In the genomic region with DNA sequence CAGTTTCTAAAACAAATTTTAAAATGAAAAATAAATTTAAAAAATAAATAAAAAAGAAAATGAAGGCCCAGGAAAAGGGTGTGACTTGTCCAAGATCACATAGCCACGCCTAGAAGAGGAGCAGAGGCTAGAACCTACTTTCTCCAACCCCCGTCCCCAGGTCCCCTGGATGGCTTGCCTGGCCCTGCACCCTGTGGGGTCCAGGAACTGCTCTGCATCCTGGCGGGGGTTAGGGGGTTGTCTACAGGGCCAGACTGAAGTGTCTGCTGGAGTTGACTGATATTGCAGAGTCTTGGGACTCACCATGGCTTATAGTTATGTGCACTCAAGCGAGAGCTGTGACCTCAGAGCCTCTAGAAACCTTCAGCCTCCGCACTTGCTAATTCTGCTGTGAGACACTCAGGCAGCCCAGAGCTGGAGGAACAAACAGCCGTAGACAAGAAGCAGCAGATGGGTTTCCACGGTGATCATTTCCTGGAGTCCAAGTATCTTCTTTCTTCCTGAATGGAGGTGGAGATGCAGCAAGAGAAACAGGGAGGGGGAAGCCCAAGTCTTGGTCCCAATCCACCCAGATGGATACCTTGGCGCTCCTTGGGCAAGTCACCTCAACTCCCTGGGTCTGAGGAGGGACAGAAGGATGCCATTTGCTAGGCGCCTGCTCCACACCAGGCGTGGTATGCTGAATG, we compare ENCODE assay signal across 16 cellular contexts. TPM values are rescaled to one million over a fixed set of nuclear protein-coding genes. Genes with fewer than 3 reads are reported as not detected.
DNase-seq lines count a peak whose midpoint lies in the region; ATAC-seq and TF ChIP-seq lines count a peak whose summit lies in the region.
"Had no signal": no experiment of that assay in that cellular context is flagged by ENCODE, and none has a peak within 500 bp of the region (broad histone marks: within the 10 kb centered on the region; RNA-seq: fewer than 3 reads in every experiment).

No MANE protein-coding gene starts in this region.

- TF ChIP-seq POLR2A in erythroblast (IDR thresholded peaks at IDR 0.05; ENCODE audit: low read length) = no peak

- H3K4me3 Mint-ChIP-seq in activated T-cell treated with anti-CD3 and anti-CD28 coated beads, Interleukin-2, amount 50 U/mL, for 4 hours = no peak overlapping the region
- H3K4me3 Mint-ChIP-seq: memory B cell had no signal

- H3K27me3 ChIP-seq in hepatocyte = no peaks in the 10 kb centered on the region

- no peaks in the 10 kb centered on the region for H4K20me1 ChIP-seq in hepatocyte (ENCODE audit: insufficient read depth, poor library complexity, severe bottlenecking)

- H3K9me3 Mint-ChIP-seq in activated T-cell treated with anti-CD3 and anti-CD28 coated beads, Interleukin-2, amount 50 U/mL, for 4 hours = no peaks in the 10 kb centered on the region
- H3K9me3 Mint-ChIP-seq: memory B cell had no signal

- no peaks in the 10 kb centered on the region for H3K36me3 ChIP-seq in hepatocyte (replicated peaks; ENCODE audit: insufficient read depth, low read depth)
- H3K36me3 ChIP-seq: prostate gland had no signal

- H3K4me1 ChIP-seq in hepatocyte (ENCODE audit: insufficient read depth) = no peaks in the 10 kb centered on the region
- H3K4me1 ChIP-seq: prostate gland had no signal

- ATAC-seq in SK-N-SH treated with all-trans-retinoic acid at 6 μM for 48 hours = peak; percentile 60
- ATAC-seq in activated T-cell treated with anti-CD3 and anti-CD28 coated beads, Interleukin-2, amount 50 U/mL, for 4 hours = no peak

- DNase-seq in DMS 273 treated with DMSO at 0.1 percent for 48 hours (lab: John Stamatoyannopoulos, UW) (peak; percentile 46), KBM-7 (peak; percentile 64), middle frontal gyrus (ENCODE audit: extremely low spot score, low spot score) (peak; percentile 62), erythroblast (lab: John Stamatoyannopoulos, UW) (no peak), hepatocyte (ENCODE audit: low spot score) (no peak)
- DNase-seq in activated T-cell treated with anti-CD3 and anti-CD28 coated beads, Interleukin-2, amount 50 U/mL, for 4 hours = no peak
- no peak for DNase-seq in activated CD4-positive, alpha-beta T cell treated with anti-CD3 and anti-CD28 coated beads, Interleukin-2, amount 50 U/mL, for 48 hours
- DNase-seq: activated T-cell treated with anti-CD3 and anti-CD28 coated beads for 4 hours; aorta; C1 segment of cervical spinal cord; NCI-H2107; SHP77 treated with DMSO at 0.1 percent for 48 hours; stimulated activated CD4-positive, alpha-beta T cell treated with anti-CD3 and anti-CD28 coated beads, Interleukin-4, amount 100 ng/mL, for 1 hour had no signal

- no peak overlapping the region for H3K27ac ChIP-seq in hepatocyte
- H3K27ac ChIP-seq: prostate gland had no signal

- H3K9me2 ChIP-seq in hepatocyte (replicated peaks; ENCODE audit: insufficient read depth) = no peaks in the 10 kb centered on the region

- no peaks in the 10 kb centered on the region for H3K9me3 ChIP-seq in hepatocyte (ENCODE audit: low read depth)
- H3K9me3 ChIP-seq: prostate gland had no signal

- WGBS in hepatocyte (ENCODE audit: low lambda C conversion rate, missing lambda C conversion rate) = 84% methylated on average over 10 of the region's 10 CpGs

- H3K27me3 Mint-ChIP-seq in activated T-cell treated with anti-CD3 and anti-CD28 coated beads, Interleukin-2, amount 50 U/mL, for 4 hours (ENCODE audit: low read depth) = peaks cover 3% of the 10 kb centered on the region

- in situ Hi-C loops in KBM-7 (cut with MboI; ENCODE audit: low pct_unique_long_range_greater_than_20kb, low sequenced_read_pairs) = no loop called here

- peaks cover 12% of the 10 kb centered on the region for H3K4me1 Mint-ChIP-seq in activated T-cell treated with anti-CD3 and anti-CD28 coated beads, Interleukin-2, amount 50 U/mL, for 4 hours (ENCODE audit: low read depth)
- H3K4me1 Mint-ChIP-seq: memory B cell had no signal

- TF ChIP-seq CTCF in hepatocyte (IDR thresholded peaks at IDR 0.05; ENCODE audit: poor library complexity) = no peak

- H3K4me3 ChIP-seq in hepatocyte = no peak overlapping the region
- H3K4me3 ChIP-seq: prostate gland had no signal

- no peaks in the 10 kb centered on the region for H3K79me2 ChIP-seq in hepatocyte

- no peak overlapping the region for H3K4me2 ChIP-seq in hepatocyte

- no peaks in the 10 kb centered on the region for H3K36me3 Mint-ChIP-seq in activated T-cell treated with anti-CD3 and anti-CD28 coated beads, Interleukin-2, amount 50 U/mL, for 4 hours (ENCODE audit: insufficient read depth)
- H3K36me3 Mint-ChIP-seq: memory B cell had no signal

- H2AFZ ChIP-seq in hepatocyte = no peak overlapping the region

TF ChIP-seq in SK-N-SH treated with all-trans-retinoic acid at 6 μM for 48 hours, 23 proteins besides CTCF, POLR2A, EP300 and RAD21:
- TF ChIP-seq SNAI2 (CRISPR knock-in tag; IDR thresholded peaks at IDR 0.05) (no peak), ARNTL (CRISPR knock-in tag; IDR thresholded peaks at IDR 0.05; ENCODE audit: borderline replicate concordance, low read depth) (no peak), BACH2 (CRISPR knock-in tag; IDR thresholded peaks at IDR 0.05; ENCODE audit: borderline replicate concordance) (no peak), ZNF565 (CRISPR knock-in tag; conservative IDR thresholded peaks at IDR 0.05; ENCODE audit: low read depth) (no peak), ZC3H10 (CRISPR knock-in tag; IDR thresholded peaks at IDR 0.05) (no peak), ISL1 (CRISPR knock-in tag; IDR thresholded peaks at IDR 0.05) (no peak), ZFP3 (CRISPR knock-in tag; IDR thresholded peaks at IDR 0.05) (no peak), GLIS3 (CRISPR knock-in tag; IDR thresholded peaks at IDR 0.05) (no peak), ZFP30 (CRISPR knock-in tag; IDR thresholded peaks at IDR 0.05) (no peak), ZNF8 (CRISPR knock-in tag; IDR thresholded peaks at IDR 0.05) (no peak)
- TF ChIP-seq, protein P1, sequence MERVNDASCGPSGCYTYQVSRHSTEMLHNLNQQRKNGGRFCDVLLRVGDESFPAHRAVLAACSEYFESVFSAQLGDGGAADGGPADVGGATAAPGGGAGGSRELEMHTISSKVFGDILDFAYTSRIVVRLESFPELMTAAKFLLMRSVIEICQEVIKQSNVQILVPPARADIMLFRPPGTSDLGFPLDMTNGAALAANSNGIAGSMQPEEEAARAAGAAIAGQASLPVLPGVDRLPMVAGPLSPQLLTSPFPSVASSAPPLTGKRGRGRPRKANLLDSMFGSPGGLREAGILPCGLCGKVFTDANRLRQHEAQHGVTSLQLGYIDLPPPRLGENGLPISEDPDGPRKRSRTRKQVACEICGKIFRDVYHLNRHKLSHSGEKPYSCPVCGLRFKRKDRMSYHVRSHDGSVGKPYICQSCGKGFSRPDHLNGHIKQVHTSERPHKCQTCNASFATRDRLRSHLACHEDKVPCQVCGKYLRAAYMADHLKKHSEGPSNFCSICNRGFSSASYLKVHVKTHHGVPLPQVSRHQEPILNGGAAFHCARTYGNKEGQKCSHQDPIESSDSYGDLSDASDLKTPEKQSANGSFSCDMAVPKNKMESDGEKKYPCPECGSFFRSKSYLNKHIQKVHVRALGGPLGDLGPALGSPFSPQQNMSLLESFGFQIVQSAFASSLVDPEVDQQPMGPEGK (CRISPR knock-in tag; IDR thresholded peaks at IDR 0.05; ENCODE audit: borderline replicate concordance) = no peak
TF ChIP-seq in SK-N-SH treated with all-trans-retinoic acid at 6 μM for 48 hours: peak in this region for 0.

RNA-seq across cellular contexts. Expression of a gene that starts 5.2 kb away (rescaled TPM):
- total RNA-seq in activated T-cell treated with anti-CD3 and anti-CD28 coated beads, Interleukin-2, amount 50 U/mL, for 4 hours = not detected
- 0.17 and 0.84 TPM in 2 replicates for total RNA-seq in hepatocyte
- 1.3 and 1.6 TPM in 2 replicates for polyA plus RNA-seq in hepatocyte

RNA-seq across cellular contexts. Expression of a gene that starts 18.5 kb away (rescaled TPM):
- 10 to 100 TPM in 1 of 3 donors, 1 to 10 TPM in 2; 7.1 to 10.4 (median 8.3) TPM for total RNA-seq in activated T-cell treated with anti-CD3 and anti-CD28 coated beads, Interleukin-2, amount 50 U/mL, for 4 hours
- 19.6 and 24.6 TPM in 2 replicates for total RNA-seq in hepatocyte
- 22.7 TPM in 2 replicates for polyA plus RNA-seq in hepatocyte

RNA-seq across cellular contexts. Expression of a gene that starts 29.5 kb away (rescaled TPM):
- not detected for total RNA-seq in activated T-cell treated with anti-CD3 and anti-CD28 coated beads, Interleukin-2, amount 50 U/mL, for 4 hours
- total RNA-seq in hepatocyte = 1.8 and 6.6 TPM in 2 replicates
- 4.5 and 4.8 TPM in 2 replicates for polyA plus RNA-seq in hepatocyte
- total RNA-seq: aorta had no signal

RNA-seq across cellular contexts. Expression of a gene that starts 51.0 kb away (rescaled TPM):
- not detected for total RNA-seq in activated T-cell treated with anti-CD3 and anti-CD28 coated beads, Interleukin-2, amount 50 U/mL, for 4 hours
- total RNA-seq in hepatocyte = 2.9 and 5.7 TPM in 2 replicates
- 8.2 and 9.5 TPM in 2 replicates for polyA plus RNA-seq in hepatocyte

Comparison
In these comparisons a context has a peak if more than half of its experiments do, and no peak if none do; other contexts are left out.
1. DNase-seq: peak in DMS 273 treated with DMSO at 0.1 percent for 48 hours (single experiment), KBM-7 (single experiment) and middle frontal gyrus (single experiment); none in erythroblast (0 of 2), activated T-cell treated with anti-CD3 and anti-CD28 coated beads, Interleukin-2, amount 50 U/mL, for 4 hours (single experiment), activated CD4-positive, alpha-beta T cell treated with anti-CD3 and anti-CD28 coated beads, Interleukin-2, amount 50 U/mL, for 48 hours (0 of 2) and hepatocyte (single experiment).